Comparison of ENCODE assay signal across 33 cellular contexts in the genomic region with DNA sequence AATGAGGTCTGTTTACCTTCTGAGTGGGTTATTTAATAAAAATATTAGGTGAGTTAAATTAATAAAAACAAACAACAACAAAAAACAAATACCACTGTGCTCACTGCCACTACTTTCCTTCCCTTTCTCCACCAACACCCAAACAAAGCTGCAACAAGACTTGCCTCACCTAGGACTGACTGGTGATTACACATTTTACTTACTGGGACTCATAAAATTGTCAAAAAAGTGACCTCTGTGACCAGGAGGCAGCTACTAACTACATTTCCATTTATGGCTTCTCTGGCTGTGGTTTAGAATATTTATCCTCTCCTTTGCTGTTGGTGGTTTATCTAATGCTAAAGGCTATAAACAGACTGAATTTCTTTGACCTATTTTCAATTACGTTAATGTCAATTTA. TPM values are rescaled to one million over a fixed set of nuclear protein-coding genes. Genes with fewer than 3 reads are reported as not detected.
DNase-seq lines count a peak whose midpoint lies in the region; ATAC-seq and TF ChIP-seq lines count a peak whose summit lies in the region.
"Had no signal": no experiment of that assay in that cellular context is flagged by ENCODE, and none has a peak within 500 bp of the region (broad histone marks: within the 10 kb centered on the region; RNA-seq: fewer than 3 reads in every experiment).

No MANE protein-coding gene starts in this region.

- H3K9ac ChIP-seq in BLaER1: no peak overlapping the region

- H3K9me3 ChIP-seq in BLaER1 (no peaks in the 10 kb centered on the region; the same call in 1 of the 2 replicates), adrenal gland (replicated peaks in 1 of 3) (no peaks in the 10 kb centered on the region), prostate gland (no peaks in the 10 kb centered on the region)
- H3K9me3 ChIP-seq: breast epithelium, psoas muscle, upper lobe of right lung had no signal

- no peaks in the 10 kb centered on the region for H4K20me1 ChIP-seq in BLaER1

- peaks cover 25% of the 10 kb centered on the region for H3K36me3 Mint-ChIP-seq in nephron progenitor cell (ENCODE audit: low read depth)
- H3K36me3 Mint-ChIP-seq: naive B cell; stimulated activated effector memory CD8-positive, alpha-beta T cell treated with anti-CD3 and anti-CD28 coated beads, Interleukin-12 subunit alpha, Interleukin-12 subunit beta, amount 100 ng/mL, for 72 hours had no signal

- TF ChIP-seq POLR2A in adrenal gland (IDR thresholded peaks at IDR 0.05) (no peak), prostate gland (IDR thresholded peaks at IDR 0.05) (no peak)

- WGBS in adrenal gland, 4 donors: 60 to 76% (median 65%) methylated on average over 1 of the region's 1 CpG
- WGBS in prostate gland: 67% methylated on average over 1 of the region's 1 CpG

- H3K27me3 ChIP-seq in BLaER1 (no peaks in the 10 kb centered on the region), adrenal gland (no peaks in the 10 kb centered on the region), prostate gland (replicated peaks; ENCODE audit: insufficient read depth) (no peaks in the 10 kb centered on the region)
- H3K27me3 ChIP-seq: breast epithelium, upper lobe of right lung had no signal

- DNase-seq in H4 (ENCODE audit: low spot score) (peak; percentile 38), adrenal gland (no peak), nephron progenitor cell (no peak), prostate gland (ENCODE audit: low spot score) (no peak), GM03348 (ENCODE audit: low spot score) (no peak)
- no peak for DNase-seq in activated CD8-positive, alpha-beta memory T cell treated with anti-CD3 and anti-CD28 coated beads, Interleukin-2, amount 50 U/mL, for 4 hours
- DNase-seq: activated CD4-positive, alpha-beta T cell treated with anti-CD3 and anti-CD28 coated beads, Interleukin-2, amount 50 U/mL, for 48 hours; activated CD4-positive, CD25-positive, alpha-beta regulatory T cell treated with anti-CD3 and anti-CD28 coated beads, Interleukin-2, amount 50 U/mL, for 72 hours; activated CD8-positive, alpha-beta memory T cell treated with anti-CD3 and anti-CD28 coated beads, Interleukin-2, amount 50 U/mL, for 48 hours; activated naive CD4-positive, alpha-beta T cell treated with anti-CD3 and anti-CD28 coated beads for 36 hours; amniotic stem cell; effector CD4-positive, alpha-beta T cell; GDM1; GOT3; kidney; midbrain; MM.1S; naive B cell; NCI-H1930; NCI-H524 treated with DMSO at 0.1 percent for 48 hours; NK-92 treated with Interleukin-12 subunit alpha and Interleukin-12 subunit beta, amount 100 ng/mL, for 24 hours; nucleus accumbens; PC-3; stimulated activated CD4-positive, alpha-beta T cell treated with anti-CD3 and anti-CD28 coated beads, Interleukin-15, amount 100 ng/mL, for 24 hours; upper lobe of right lung had no signal

- H3K27ac Mint-ChIP-seq in nephron progenitor cell: peak overlapping the region; percentile 24
- H3K27ac Mint-ChIP-seq: activated naive CD4-positive, alpha-beta T cell treated with anti-CD3 and anti-CD28 coated beads for 36 hours; naive B cell; stimulated activated effector memory CD8-positive, alpha-beta T cell treated with anti-CD3 and anti-CD28 coated beads, Interleukin-12 subunit alpha, Interleukin-12 subunit beta, amount 100 ng/mL, for 72 hours had no signal

- H3K4me2 ChIP-seq in BLaER1: peak overlapping the region; percentile 5; the same call in 1 of the 2 replicates

- H3K4me1 Mint-ChIP-seq in nephron progenitor cell: peaks cover 21% of the 10 kb centered on the region
- H3K4me1 Mint-ChIP-seq: naive B cell; stimulated activated effector memory CD8-positive, alpha-beta T cell treated with anti-CD3 and anti-CD28 coated beads, Interleukin-12 subunit alpha, Interleukin-12 subunit beta, amount 100 ng/mL, for 72 hours had no signal

- H3K4me3 Mint-ChIP-seq in nephron progenitor cell: no peak overlapping the region
- H3K4me3 Mint-ChIP-seq: activated naive CD4-positive, alpha-beta T cell treated with anti-CD3 and anti-CD28 coated beads for 36 hours; naive B cell; stimulated activated effector memory CD8-positive, alpha-beta T cell treated with anti-CD3 and anti-CD28 coated beads, Interleukin-12 subunit alpha, Interleukin-12 subunit beta, amount 100 ng/mL, for 72 hours had no signal

- no peaks in the 10 kb centered on the region for H3K9me3 Mint-ChIP-seq in nephron progenitor cell

- H3K27ac ChIP-seq in BLaER1 (no peak overlapping the region), adrenal gland (peak overlapping the region in 3 of 5 donors; percentile 16 to 68 (median 61)), prostate gland (no peak overlapping the region)
- H3K27ac ChIP-seq: breast epithelium, epithelial cell of prostate, psoas muscle, upper lobe of right lung had no signal

- intact Hi-C loops in adrenal gland (cut with DNase I) (no loop called here), prostate gland (cut with DNase I) (no loop called here)

- peaks cover 6% of the 10 kb centered on the region for H3K27me3 Mint-ChIP-seq in nephron progenitor cell (ENCODE audit: low read depth, poor library complexity)

- TF ChIP-seq CTCF in adrenal gland (IDR thresholded peaks at IDR 0.05) (no peak), nephron progenitor cell (IDR thresholded peaks at IDR 0.05) (no peak), prostate gland (IDR thresholded peaks at IDR 0.05) (no peak)

- H3K4me1 ChIP-seq in BLaER1 (peaks cover 9% of the 10 kb centered on the region; the same call in 1 of the 2 replicates), adrenal gland (replicated peaks in 1 of 2) (peaks cover 6 to 53% of the 10 kb centered on the region in 2 donors), prostate gland (replicated peaks) (no peaks in the 10 kb centered on the region)
- H3K4me1 ChIP-seq: breast epithelium, psoas muscle had no signal

- no peak overlapping the region for H3K4me3 ChIP-seq in BLaER1
- no peak overlapping the region for H3K4me3 ChIP-seq in adrenal gland
- H3K4me3 ChIP-seq in prostate gland: no peak overlapping the region
- H3K4me3 ChIP-seq: breast epithelium, K562, psoas muscle, upper lobe of right lung had no signal

- H3K36me3 ChIP-seq in BLaER1 (peaks cover 12% of the 10 kb centered on the region; the same call in 1 of the 2 replicates), adrenal gland (replicated peaks in 1 of 2) (no peaks in the 10 kb centered on the region), prostate gland (no peaks in the 10 kb centered on the region)
- H3K36me3 ChIP-seq: breast epithelium had no signal

- ATAC-seq in HG03095 (IDR thresholded peaks at IDR 0.05; ENCODE audit: unreplicated experiment): no peak
- ATAC-seq: K562; PC-3; psoas muscle; stimulated activated effector memory CD8-positive, alpha-beta T cell treated with anti-CD3 and anti-CD28 coated beads, Interleukin-12 subunit alpha, Interleukin-12 subunit beta, amount 100 ng/mL, for 72 hours; upper lobe of right lung had no signal

RNA-seq across cellular contexts. Expression of gene EFEMP1, which starts 39.8 kb away (rescaled TPM):
- total RNA-seq in H4 (2014; rRNA removed; shearing (Covaris generic)): 0.51 and 2.0 TPM in 2 replicates
- total RNA-seq in adrenal gland (100 to 1,000 TPM in 6 of 8 donors, 10 to 100 TPM in 2; 52.3 to 430 (median 219) TPM), prostate gland (100 to 1,000 TPM in 1 of 2 donors, 10 to 100 TPM in 1; 46.3 to 109 TPM)
- 100 to 1,000 TPM in 1 of 3 donors, 10 to 100 TPM in 2; 44.8 to 130 (median 63.9) TPM for polyA plus RNA-seq in adrenal gland
- total RNA-seq: activated naive CD4-positive, alpha-beta T cell treated with anti-CD3 and anti-CD28 coated beads for 36 hours; T-helper 2 cell treated with Interferon-gamma antibody and Interleukin-4, amounts not matched to agents 100 ng/mL and 5 ng/mL, for 36 hours had no signal

Comparison
In these comparisons a context has a peak if more than half of its experiments do, and no peak if none do; other contexts are left out.
1. H3K27ac ChIP-seq: peak in adrenal gland (3 of 5); none in BLaER1 (single experiment) and prostate gland (0 of 2).
2. RNA of gene EFEMP1, which starts 39.8 kb away (total RNA-seq): 52.3 to 430 TPM in adrenal gland and 46.3 to 109 TPM in prostate gland; 0.51 to 2.0 TPM in H4; every median in the first group is over 10 times any median in the second.